Comparison of ENCODE assay signal across 8 cellular contexts in the genomic region with DNA sequence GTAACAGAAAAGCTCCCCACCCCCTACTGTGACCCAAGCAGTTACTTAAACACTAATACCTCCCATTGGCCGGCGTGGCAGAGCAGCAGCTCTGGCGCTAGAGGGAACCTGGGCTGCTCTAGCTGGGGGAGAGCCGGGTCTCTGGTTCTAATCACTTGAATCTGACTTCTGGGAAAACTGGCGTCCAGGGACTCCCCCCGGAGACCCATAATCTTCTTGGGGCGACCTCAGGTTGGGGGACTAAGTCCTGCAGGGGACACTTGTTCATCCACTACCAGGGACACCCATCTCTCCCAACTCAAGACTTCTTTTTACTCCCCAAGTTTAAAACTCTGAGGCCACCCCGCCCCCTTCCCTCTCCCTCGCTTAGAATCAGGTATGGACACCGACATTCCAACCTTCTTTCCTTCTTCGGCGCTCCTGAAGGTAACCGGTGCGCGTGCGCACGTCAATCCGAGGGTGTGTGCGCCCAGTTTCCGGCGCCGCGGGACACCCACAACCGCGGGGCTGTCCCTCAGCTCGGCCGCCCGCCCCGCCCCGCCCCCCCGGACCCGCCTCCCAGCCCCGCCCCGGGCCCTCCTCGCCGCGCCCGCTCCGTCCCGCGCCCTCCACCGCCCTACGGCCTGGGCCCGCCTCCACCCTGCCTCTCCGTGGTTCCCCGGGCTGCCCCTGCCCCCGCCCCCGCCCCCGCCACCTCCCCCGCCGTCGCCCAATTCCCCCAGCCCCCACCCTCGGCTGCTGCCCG. TPM values are rescaled to one million over a fixed set of nuclear protein-coding genes. Genes with fewer than 3 reads are reported as not detected.
DNase-seq lines count a peak whose midpoint lies in the region; ATAC-seq and TF ChIP-seq lines count a peak whose summit lies in the region.

A gene with protein sequence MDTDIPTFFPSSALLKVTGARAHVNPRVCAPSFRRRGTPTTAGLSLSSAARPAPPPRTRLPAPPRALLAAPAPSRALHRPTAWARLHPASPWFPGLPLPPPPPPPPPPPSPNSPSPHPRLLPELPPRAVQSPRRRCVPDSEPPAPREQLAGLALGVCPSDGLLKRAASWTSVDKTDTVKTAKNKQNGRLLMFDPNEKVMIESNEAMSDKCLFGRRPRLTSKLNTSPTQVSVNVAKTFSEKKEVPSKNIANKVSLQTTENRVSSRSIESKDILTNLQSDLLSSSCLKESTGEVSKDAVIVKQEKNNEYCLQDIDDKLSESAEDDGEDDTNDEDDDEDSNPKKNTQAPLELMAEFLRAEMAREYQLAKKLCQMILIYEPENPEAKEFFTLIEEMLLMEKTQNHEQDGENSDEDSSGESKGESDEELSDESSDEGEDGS (plus strand): TSS at position 75 of the 745 bp plus-strand sequence. CDS start 304 bp downstream, at position 379.

- TF ChIP-seq CTCF in AG04450 (IDR thresholded peaks at IDR 0.05; ENCODE audit: low read depth, low read length) (peak; percentile 39), lung (IDR thresholded peaks at IDR 0.05; ENCODE audit: control extremely low read depth, extremely low read depth) (no peak)

- DNase-seq in AG04450 (ENCODE audit: low read depth, low spot score) (no peak), NCI-H524 treated with DMSO at 0.1 percent for 48 hours (lab: John Stamatoyannopoulos, UW) (peak; percentile 19), lung (ENCODE audit: low spot score) (peak; percentile 80)
- peak; percentile 75 for DNase-seq in activated CD4-positive, alpha-beta memory T cell treated with anti-CD3 and anti-CD28 coated beads for 36 hours
- peak; percentile 20 to 69 (median 43) for DNase-seq in stimulated activated CD4-positive, alpha-beta T cell treated with anti-CD3 and anti-CD28 coated beads, TNF-alpha, amount 100 ng/mL, for 24 hours (ENCODE audit: low read depth in 3 of 3)

- H3K27ac ChIP-seq in AG04450 (ENCODE audit: low read depth, low read length) = no peak within 1 kb of the TSS
- peak within 1 kb of the TSS; percentile 46 for H3K27ac ChIP-seq in ectodermal cell (ENCODE audit: insufficient read depth, low read depth, low read length, poor library complexity, severe bottlenecking)
- peak within 1 kb of the TSS; percentile 26 to 95 for H3K27ac ChIP-seq in lung (ENCODE audit: low read depth in 1 of 2, low read length in 1 of 2)

- H3K36me3 ChIP-seq in ectodermal cell (ENCODE audit: control insufficient read depth, insufficient read depth, low read length) = no peaks in the 10 kb centered on the region
- H3K36me3 ChIP-seq in lung (ENCODE audit: control insufficient read depth in 2 of 2, insufficient read depth in 2 of 2, low read length in 2 of 2) = no peaks in the 10 kb centered on the region

- peaks cover 14% of the 10 kb centered on the region for H3K27me3 Mint-ChIP-seq in activated CD4-positive, alpha-beta memory T cell treated with anti-CD3 and anti-CD28 coated beads for 36 hours

- WGBS in ectodermal cell, 2 experiments = 0% methylated on average over 46 to 50 of the region's 54 CpGs
- 1% methylated on average over 34 to 53 of the region's 54 CpGs for WGBS in lung, 2 donors

- no peaks in the 10 kb centered on the region for H3K9me3 Mint-ChIP-seq in activated CD4-positive, alpha-beta memory T cell treated with anti-CD3 and anti-CD28 coated beads for 36 hours

- H3K4me1 ChIP-seq in ectodermal cell (ENCODE audit: control insufficient read depth, insufficient read depth, low read length) = peaks cover 6% of the 10 kb centered on the region
- peaks cover 2 to 6% of the 10 kb centered on the region in 2 donors for H3K4me1 ChIP-seq in lung (ENCODE audit: control insufficient read depth in 2 of 2, insufficient read depth in 2 of 2, low read length in 2 of 2)

- peak within 1 kb of the TSS; percentile 77 for H3K4me3 Mint-ChIP-seq in activated CD4-positive, alpha-beta memory T cell treated with anti-CD3 and anti-CD28 coated beads for 36 hours

- H3K27me3 ChIP-seq in AG04450 (ENCODE audit: control insufficient read depth, insufficient read depth, low read length) = peaks cover 13% of the 10 kb centered on the region
- H3K27me3 ChIP-seq in ectodermal cell (ENCODE audit: control insufficient read depth, insufficient read depth, low read length, poor library complexity, severe bottlenecking) = peaks cover 4% of the 10 kb centered on the region
- no peaks in the 10 kb centered on the region for H3K27me3 ChIP-seq in lung (ENCODE audit: control insufficient read depth, insufficient read depth)

- peaks cover 7% of the 10 kb centered on the region for H3K4me1 Mint-ChIP-seq in activated CD4-positive, alpha-beta memory T cell treated with anti-CD3 and anti-CD28 coated beads for 36 hours (ENCODE audit: low read depth)

- POLR2A ChIA-PET in AG04450 (lab: Yijun Ruan, JAX) = no interaction called here
- POLR2A ChIA-PET in activated CD4-positive, alpha-beta memory T cell treated with anti-CD3 and anti-CD28 coated beads for 36 hours (lab: Charles Lee) = interaction anchor here (1.5 kb wide), 1 partner anchor 335 kb away, joined by 3 read pairs; no protein-coding TSS in a partner anchor

- CTCF ChIA-PET in AG04450 (lab: Charles Lee) = interaction anchor here (0.6 to 2.8 kb wide), 4 partner anchors 46 to 362 kb away, joined by 3 to 11 read pairs (median 7); a partner anchor contains a TSS
- CTCF ChIA-PET in activated CD4-positive, alpha-beta memory T cell treated with anti-CD3 and anti-CD28 coated beads for 36 hours (lab: Charles Lee) = interaction anchor here (0.6 to 2.6 kb wide), 2 partner anchors 38 to 42 kb away, joined by 3 to 7 read pairs; no protein-coding TSS in a partner anchor

- H3K36me3 Mint-ChIP-seq in activated CD4-positive, alpha-beta memory T cell treated with anti-CD3 and anti-CD28 coated beads for 36 hours = no peaks in the 10 kb centered on the region

- H3K27ac Mint-ChIP-seq in activated CD4-positive, alpha-beta memory T cell treated with anti-CD3 and anti-CD28 coated beads for 36 hours = no peak within 1 kb of the TSS

- ATAC-seq in GM19043 (IDR thresholded peaks at IDR 0.05; ENCODE audit: low read depth, unreplicated experiment) (peak; percentile 81), HG03354 (IDR thresholded peaks at IDR 0.05; ENCODE audit: poor library complexity, severe bottlenecking, unreplicated experiment) (peak; percentile 80), lung (ENCODE audit: insufficient read depth, low FRiP score) (peak; percentile 95)

- no peaks in the 10 kb centered on the region; the same call in 1 of the 2 replicates for H3K9me3 ChIP-seq in AG04450 (ENCODE audit: control insufficient read depth, insufficient read depth, low read length)
- no peaks in the 10 kb centered on the region for H3K9me3 ChIP-seq in ectodermal cell (ENCODE audit: control insufficient read depth, low read length)
- H3K9me3 ChIP-seq in lung (ENCODE audit: control insufficient read depth in 2 of 2, insufficient read depth in 1 of 2, low read length in 1 of 2) = no peaks in the 10 kb centered on the region

- intact Hi-C loops in activated CD4-positive, alpha-beta memory T cell treated with anti-CD3 and anti-CD28 coated beads for 36 hours (cut with micrococcal nuclease) = loop anchor here (2.0 to 5.0 kb wide), 3 partner anchors 46 to 408 kb away; a partner anchor contains a TSS

- H3K4me3 ChIP-seq in AG04450 (ENCODE audit: low read depth, low read length) (peak within 1 kb of the TSS; percentile 68), ectodermal cell (ENCODE audit: insufficient read depth, low read depth, low read length) (peak within 1 kb of the TSS; percentile 87), lung (peak within 1 kb of the TSS; percentile 73)

RNA-seq across cellular contexts. Expression of the gene that starts here (rescaled TPM):
- polyA plus RNA-seq in AG04450 (2011; rRNA removed) (not detected in 2 replicates), lung (10 to 100 TPM in 1 of 2 donors, 1 to 10 TPM in 1; 4.6 to 34.9 TPM)
- polyA minus RNA-seq in AG04450 (2011; rRNA and poly(A)+ RNA removed) = not detected in 2 replicates
- not detected for total RNA-seq in activated CD4-positive, alpha-beta memory T cell treated with anti-CD3 and anti-CD28 coated beads for 36 hours
- polyA plus RNA-seq in ectodermal cell (2013, experiment 1 of 4) = 5.4 TPM
- polyA plus RNA-seq in ectodermal cell (2013, experiment 2 of 4) = 4.5 TPM
- polyA plus RNA-seq in ectodermal cell (2013, experiment 3 of 4) = 3.5 TPM
- polyA plus RNA-seq in ectodermal cell (2013, experiment 4 of 4) = 4.7 TPM
- total RNA-seq in lung = 10 to 100 TPM in 1 of 2 donors, 1 to 10 TPM in 1; 5.6 to 17.0 TPM

Comparison
In these comparisons a context has a peak if more than half of its experiments do, and no peak if none do; other contexts are left out.
1. RNA of the gene that starts here (total RNA-seq): 5.6 to 17.0 TPM in lung; not detected in activated CD4-positive, alpha-beta memory T cell treated with anti-CD3 and anti-CD28 coated beads for 36 hours; every median in the first group is over 4 times any median in the second.
2. Peak in DNase-seq in activated CD4-positive, alpha-beta memory T cell treated with anti-CD3 and anti-CD28 coated beads for 36 hours; RNA of the gene not detected or under 1 TPM.
3. Peak in every context shown above with its lines, with median percentiles within 50 percentile points of each other: H3K4me3 ChIP-seq and ATAC-seq.